ENCODE assay signal across 18 cellular contexts in genomic region chr13:109657395-109657794, GRCh38.
"Had no signal": no experiment of that assay in that cellular context is flagged by ENCODE, and none has a peak within 500 bp of the region (broad histone marks: within the 10 kb centered on the region; RNA-seq: fewer than 3 reads in every experiment).

No MANE protein-coding gene starts in this region.

- ATAC-seq: activated CD8-positive, alpha-beta T cell treated with anti-CD3 and anti-CD28 coated beads for 36 hours; left lung; pancreas; WTC11 had no signal

- H3K4me1 ChIP-seq: neural progenitor cell, pancreas, sigmoid colon, testis had no signal

- H3K27me3 Mint-ChIP-seq: activated naive CD4-positive, alpha-beta T cell treated with anti-CD3 and anti-CD28 coated beads, Interleukin-2, amount 50 U/mL, for 24 hours; naive B cell had no signal

- DNase-seq: activated CD4-positive, alpha-beta T cell treated with anti-CD3 and anti-CD28 coated beads for 4 hours; activated CD8-positive, alpha-beta memory T cell treated with anti-CD3 and anti-CD28 coated beads, Interleukin-2, amount 50 U/mL, for 4 hours; activated CD8-positive, alpha-beta T cell treated with anti-CD3 and anti-CD28 coated beads for 36 hours; activated effector memory CD4-positive, alpha-beta T cell treated with anti-CD3 and anti-CD28 coated beads, Interleukin-2, amount 50 U/mL, for 16 hours; activated T-cell treated with anti-CD3 and anti-CD28 coated beads, Interleukin-2, amount 50 U/mL, for 48 hours; amniotic stem cell; left lung; naive B cell; pancreas; sigmoid colon; spleen; stomach; T1000; testis; upper lobe of left lung had no signal

- H3K9me3 Mint-ChIP-seq: activated CD8-positive, alpha-beta T cell treated with anti-CD3 and anti-CD28 coated beads for 36 hours; activated naive CD4-positive, alpha-beta T cell treated with anti-CD3 and anti-CD28 coated beads, Interleukin-2, amount 50 U/mL, for 24 hours; WTC11 had no signal

- H3K27ac ChIP-seq: neural progenitor cell, pancreas, sigmoid colon, testis had no signal

- H3K9me3 ChIP-seq: left lung, pancreas, sigmoid colon, spleen, stomach, testis, upper lobe of left lung had no signal

- H3K36me3 Mint-ChIP-seq: activated naive CD4-positive, alpha-beta T cell treated with anti-CD3 and anti-CD28 coated beads, Interleukin-2, amount 50 U/mL, for 24 hours; naive B cell; neural progenitor cell; WTC11 had no signal

- H3K27ac Mint-ChIP-seq: activated CD8-positive, alpha-beta T cell treated with anti-CD3 and anti-CD28 coated beads for 36 hours; activated naive CD4-positive, alpha-beta T cell treated with anti-CD3 and anti-CD28 coated beads, Interleukin-2, amount 50 U/mL, for 24 hours; naive B cell; neural progenitor cell; WTC11 had no signal

- H3K4me3 Mint-ChIP-seq: activated CD8-positive, alpha-beta T cell treated with anti-CD3 and anti-CD28 coated beads for 36 hours; activated naive CD4-positive, alpha-beta T cell treated with anti-CD3 and anti-CD28 coated beads, Interleukin-2, amount 50 U/mL, for 24 hours; naive B cell; neural progenitor cell; WTC11 had no signal

- H3K36me3 ChIP-seq: left lung, neural progenitor cell, pancreas, sigmoid colon, spleen, stomach, upper lobe of left lung had no signal

- H3K4me1 Mint-ChIP-seq: neural progenitor cell, WTC11 had no signal

- H3K4me3 ChIP-seq: left lung, neural progenitor cell, pancreas, sigmoid colon, spleen, stomach, testis, upper lobe of left lung had no signal

- H3K27me3 ChIP-seq: left lung, neural progenitor cell, pancreas, sigmoid colon, stomach, testis, upper lobe of left lung had no signal
